Comparison of ENCODE assay signal across 19 cellular contexts in genomic region chr14:51490205-51490604, GRCh38.
A peak's percentile ranks its signal among the peaks of the same experiment; 100 is the strongest.
DNase-seq lines count a peak whose midpoint lies in the region; ATAC-seq and TF ChIP-seq lines count a peak whose summit lies in the region.
"Had no signal": no experiment of that assay in that cellular context is flagged by ENCODE, and none has a peak within 500 bp of the region (broad histone marks: within the 10 kb centered on the region; RNA-seq: fewer than 3 reads in every experiment).

No MANE protein-coding gene starts in this region.

- no peak overlapping the region for H3K4me3 ChIP-seq in SK-N-SH (ENCODE audit: low read depth in 2 of 2, low read length in 1 of 2)
- no peak overlapping the region for H3K4me3 ChIP-seq in sigmoid colon
- H3K4me3 ChIP-seq in GM23338, result no peak overlapping the region
- H3K4me3 ChIP-seq in aorta (ENCODE audit: low read length in 2 of 2), result no peak overlapping the region
- H3K4me3 ChIP-seq: BLaER1, SJSA1, spleen had no signal

- H3K4me3 Mint-ChIP-seq in GM23338, result no peak overlapping the region
- H3K4me3 Mint-ChIP-seq: activated CD4-positive, alpha-beta T cell treated with anti-CD3 and anti-CD28 coated beads, Interleukin-2, amount 10 ng/mL, durations not matched to agents 24 days and 14 days; activated naive CD8-positive, alpha-beta T cell treated with anti-CD3 and anti-CD28 coated beads for 36 hours; central memory CD8-positive, alpha-beta T cell; stimulated activated naive B cell treated with anti-CD40 and anti-IgM and Interleukin-4, amounts not matched to agents 10 μg/mL and 1 μg/mL and 100 μg/mL, for 72 hours had no signal

- peaks cover 6% of the 10 kb centered on the region; the same call in 1 of the 3 replicates for H3K4me1 Mint-ChIP-seq in GM23338
- H3K4me1 Mint-ChIP-seq: activated CD4-positive, alpha-beta T cell treated with anti-CD3 and anti-CD28 coated beads, Interleukin-2, amount 10 ng/mL, durations not matched to agents 24 days and 14 days; activated naive CD8-positive, alpha-beta T cell treated with anti-CD3 and anti-CD28 coated beads for 36 hours; central memory CD8-positive, alpha-beta T cell; stimulated activated naive B cell treated with anti-CD40 and anti-IgM and Interleukin-4, amounts not matched to agents 10 μg/mL and 1 μg/mL and 100 μg/mL, for 72 hours had no signal

- peak overlapping the region; percentile 31; the same call in 1 of the 2 replicates for H3K9ac ChIP-seq in SK-N-SH
- H3K9ac ChIP-seq: BLaER1 had no signal

- WGBS in SK-N-SH (ENCODE audit: low lambda C conversion rate), result 83% methylated on average over 3 of the region's 3 CpGs
- 81 to 85% methylated on average over 3 of the region's 3 CpGs for WGBS in sigmoid colon, 2 donors
- 68 to 73% methylated on average over 3 of the region's 3 CpGs for WGBS in aorta, 2 donors

- H3K79me2 ChIP-seq in SK-N-SH (ENCODE audit: insufficient read depth) (no peaks in the 10 kb centered on the region), GM23338 (replicated peaks; ENCODE audit: insufficient read depth) (no peaks in the 10 kb centered on the region)

- H3K9me3 ChIP-seq in SK-N-SH, result no peaks in the 10 kb centered on the region
- no peaks in the 10 kb centered on the region for H3K9me3 ChIP-seq in sigmoid colon
- H3K9me3 ChIP-seq in aorta (ENCODE audit: control insufficient read depth, low read length), result no peaks in the 10 kb centered on the region
- H3K9me3 ChIP-seq: SJSA1 had no signal

- intact Hi-C loops in sigmoid colon (cut with DNase I), result no loop called here
- intact Hi-C loops in aorta (cut with DNase I), result no loop called here

- H3K27ac ChIP-seq in SK-N-SH (ENCODE audit: low read depth in 2 of 2, low read length in 1 of 2), result peak overlapping the region; percentile 53 to 88; a peak in 3 of 4 replicates
- peak overlapping the region in 3 of 4 donors; percentile 1 to 65 (median 61) for H3K27ac ChIP-seq in sigmoid colon
- no peak overlapping the region for H3K27ac ChIP-seq in GM23338 (ENCODE audit: low read depth)
- H3K27ac ChIP-seq in aorta (ENCODE audit: low read depth in 1 of 2, low read length in 2 of 2), result no peak overlapping the region
- H3K27ac ChIP-seq: BLaER1, SJSA1, spleen had no signal

- TF ChIP-seq EP300 in SK-N-SH (IDR thresholded peaks at IDR 0.05; ENCODE audit: borderline replicate concordance in 1 of 2, low read depth in 1 of 2, low read length in 1 of 2) (no peak), sigmoid colon (IDR thresholded peaks at IDR 0.05) (no peak)

- no peak for TF ChIP-seq POLR2A in sigmoid colon (IDR thresholded peaks at IDR 0.05)

- H3K9me2 ChIP-seq in SK-N-SH (no peaks in the 10 kb centered on the region), GM23338 (ENCODE audit: insufficient read depth) (peaks cover 31% of the 10 kb centered on the region)

- POLR2A ChIA-PET in SK-N-SH (lab: Yijun Ruan, JAX), result interaction anchor here (0.7 kb wide), 1 partner anchor 8 kb away, joined by 3 read pairs; no protein-coding TSS in a partner anchor

- no peaks in the 10 kb centered on the region for H3K36me3 ChIP-seq in SK-N-SH (replicated peaks in 1 of 2; ENCODE audit: control insufficient read depth in 1 of 2, insufficient read depth in 2 of 2, low read length in 1 of 2)
- H3K36me3 ChIP-seq in sigmoid colon, result no peaks in the 10 kb centered on the region
- H3K36me3 ChIP-seq in GM23338 (ENCODE audit: insufficient read depth), result no peaks in the 10 kb centered on the region
- H3K36me3 ChIP-seq in aorta (ENCODE audit: control insufficient read depth in 1 of 2, insufficient read depth in 2 of 2, low read length in 1 of 2), result no peaks in the 10 kb centered on the region
- H3K36me3 ChIP-seq: BLaER1, SJSA1, spleen had no signal

- no peak for ATAC-seq in GM23338
- ATAC-seq in aorta (ENCODE audit: low FRiP score), result no peak
- ATAC-seq: left cardiac atrium; stimulated activated naive B cell treated with anti-CD40 and anti-IgM and Interleukin-4, amounts not matched to agents 10 μg/mL and 1 μg/mL and 100 μg/mL, for 72 hours had no signal

- H3K36me3 Mint-ChIP-seq in GM23338 (ENCODE audit: low read depth), result no peaks in the 10 kb centered on the region
- H3K36me3 Mint-ChIP-seq: activated naive CD8-positive, alpha-beta T cell treated with anti-CD3 and anti-CD28 coated beads for 36 hours; stimulated activated naive B cell treated with anti-CD40 and anti-IgM and Interleukin-4, amounts not matched to agents 10 μg/mL and 1 μg/mL and 100 μg/mL, for 72 hours had no signal

- H3K9me3 Mint-ChIP-seq in GM23338, result no peaks in the 10 kb centered on the region; the same call in 2 of the 3 replicates

- CTCF ChIA-PET in SK-N-SH (lab: Yijun Ruan, JAX), result interaction anchor here (0.6 kb wide), 1 partner anchor 162 kb away, joined by 4 read pairs; no protein-coding TSS in a partner anchor

- DNase-seq in EL, result peak; percentile 42
- no peak for DNase-seq in SK-N-SH
- DNase-seq in fibroblast of gingiva (ENCODE audit: low read depth), result peak; percentile 33
- DNase-seq in sigmoid colon, result no peak
- DNase-seq in superior temporal gyrus (ENCODE audit: extremely low spot score), result no peak
- no peak for DNase-seq in activated gamma-delta T cell (lab: John Stamatoyannopoulos, UW)
- DNase-seq in GM23338 (ENCODE audit: low spot score), result no peak
- no peak for DNase-seq in aorta
- DNase-seq: activated CD4-positive, alpha-beta T cell treated with anti-CD3 and anti-CD28 coated beads, Interleukin-2, amount 10 ng/mL, durations not matched to agents 24 days and 14 days; activated naive CD8-positive, alpha-beta T cell treated with anti-CD3 and anti-CD28 coated beads for 36 hours; head of caudate nucleus; Kasumi-1; left cardiac atrium; NCI-H187; spleen; stimulated activated naive B cell treated with anti-CD40 and anti-IgM and Interleukin-4, amounts not matched to agents 10 μg/mL and 1 μg/mL and 100 μg/mL, for 72 hours had no signal

- H3K27ac Mint-ChIP-seq in GM23338, result no peak overlapping the region; the same call in 1 of the 2 replicates
- H3K27ac Mint-ChIP-seq: activated CD4-positive, alpha-beta T cell treated with anti-CD3 and anti-CD28 coated beads, Interleukin-2, amount 10 ng/mL, durations not matched to agents 24 days and 14 days; activated naive CD8-positive, alpha-beta T cell treated with anti-CD3 and anti-CD28 coated beads for 36 hours; stimulated activated naive B cell treated with anti-CD40 and anti-IgM and Interleukin-4, amounts not matched to agents 10 μg/mL and 1 μg/mL and 100 μg/mL, for 72 hours had no signal

- TF ChIP-seq CTCF in SK-N-SH (IDR thresholded peaks at IDR 0.05) (no peak), sigmoid colon (IDR thresholded peaks at IDR 0.05) (no peak), GM23338 (conservative IDR thresholded peaks at IDR 0.05; ENCODE audit: low read depth in 2 of 2) (no peak)

- H3K4me1 ChIP-seq in SK-N-SH (ENCODE audit: control insufficient read depth in 1 of 2, insufficient read depth in 2 of 2, low read depth in 1 of 2, low read length in 1 of 2) (peaks cover 6 to 36% of the 10 kb centered on the region in 2 experiments; a peak in 3 of 4 replicates), sigmoid colon (peaks cover 0 to 46% (median 22%) of the 10 kb centered on the region in 4 donors), GM23338 (ENCODE audit: insufficient read depth) (peaks cover 7% of the 10 kb centered on the region; the same call in 1 of the 2 replicates), aorta (ENCODE audit: control insufficient read depth in 1 of 2, insufficient read depth in 2 of 2, low read length in 2 of 2) (no peaks in the 10 kb centered on the region)
- H3K4me1 ChIP-seq: BLaER1, SJSA1, spleen had no signal

- no peak overlapping the region for H2AFZ ChIP-seq in SK-N-SH (ENCODE audit: low read depth)
- no peak overlapping the region for H2AFZ ChIP-seq in GM23338

- TF ChIP-seq RAD21 in SK-N-SH (IDR thresholded peaks at IDR 0.05; ENCODE audit: low read length), result no peak

- H3K27me3 Mint-ChIP-seq in GM23338 (ENCODE audit: insufficient read depth, low read depth, poor library complexity), result no peaks in the 10 kb centered on the region
- H3K27me3 Mint-ChIP-seq: activated CD4-positive, alpha-beta T cell treated with anti-CD3 and anti-CD28 coated beads, Interleukin-2, amount 10 ng/mL, durations not matched to agents 24 days and 14 days had no signal

- H3F3A ChIP-seq in SK-N-SH (replicated peaks; ENCODE audit: insufficient read depth) (peaks cover 6% of the 10 kb centered on the region), GM23338 (replicated peaks; ENCODE audit: low read depth) (no peaks in the 10 kb centered on the region)

- H3K4me2 ChIP-seq in SK-N-SH (0 out of 2 replicates have a peak overlapping the region, but pooled peaks have one; percentile 1), GM23338 (no peak overlapping the region)
- H3K4me2 ChIP-seq: BLaER1 had no signal

- H4K20me1 ChIP-seq in SK-N-SH (ENCODE audit: insufficient read depth) (no peaks in the 10 kb centered on the region), GM23338 (replicated peaks; ENCODE audit: insufficient read depth) (no peaks in the 10 kb centered on the region)
- H4K20me1 ChIP-seq: BLaER1 had no signal

- H3K27me3 ChIP-seq in SK-N-SH (ENCODE audit: insufficient read depth), result no peaks in the 10 kb centered on the region
- H3K27me3 ChIP-seq in sigmoid colon, result no peaks in the 10 kb centered on the region
- H3K27me3 ChIP-seq in GM23338 (ENCODE audit: insufficient read depth), result no peaks in the 10 kb centered on the region
- no peaks in the 10 kb centered on the region for H3K27me3 ChIP-seq in aorta (ENCODE audit: control insufficient read depth in 1 of 2, insufficient read depth in 2 of 2, low read length in 1 of 2)
- H3K27me3 ChIP-seq: BLaER1, SJSA1 had no signal

TF ChIP-seq in GM23338, 12 proteins besides CTCF, POLR2A, EP300 and RAD21:
- no peak for TF ChIP-seq STAT1 (IDR thresholded peaks at IDR 0.05; ENCODE audit: unreplicated experiment)
- no peak for TF ChIP-seq ZNF114 (CRISPR knock-in tag; IDR thresholded peaks at IDR 0.05)
- TF ChIP-seq ETS1 (IDR thresholded peaks at IDR 0.05), result no peak
- no peak for TF ChIP-seq POLR2AphosphoS5 (IDR thresholded peaks at IDR 0.05; ENCODE audit: low read depth)
- TF ChIP-seq NANOG (IDR thresholded peaks at IDR 0.05; ENCODE audit: borderline replicate concordance), result no peak
- TF ChIP-seq CREB1 (CRISPR knock-in tag; IDR thresholded peaks at IDR 0.05; ENCODE audit: low read depth), result no peak
- TF ChIP-seq JUNB (IDR thresholded peaks at IDR 0.05; ENCODE audit: unreplicated experiment), result no peak
- TF ChIP-seq EZH2phosphoT487 (IDR thresholded peaks at IDR 0.05; ENCODE audit: unreplicated experiment), result no peak

Comparison
In these comparisons a context has a peak if more than half of its experiments do, and no peak if none do; other contexts are left out.
1. DNase-seq: peak in EL (single experiment) and fibroblast of gingiva (single experiment); none in SK-N-SH (single experiment), sigmoid colon (single experiment), superior temporal gyrus (single experiment), activated gamma-delta T cell (single experiment), GM23338 (single experiment) and aorta (0 of 2).
2. H3K27ac ChIP-seq: peak in SK-N-SH (2 of 2) and sigmoid colon (3 of 4); none in GM23338 (single experiment) and aorta (0 of 2).